Comparison of ENCODE assay signal across 1 cellular context in the genomic region with DNA sequence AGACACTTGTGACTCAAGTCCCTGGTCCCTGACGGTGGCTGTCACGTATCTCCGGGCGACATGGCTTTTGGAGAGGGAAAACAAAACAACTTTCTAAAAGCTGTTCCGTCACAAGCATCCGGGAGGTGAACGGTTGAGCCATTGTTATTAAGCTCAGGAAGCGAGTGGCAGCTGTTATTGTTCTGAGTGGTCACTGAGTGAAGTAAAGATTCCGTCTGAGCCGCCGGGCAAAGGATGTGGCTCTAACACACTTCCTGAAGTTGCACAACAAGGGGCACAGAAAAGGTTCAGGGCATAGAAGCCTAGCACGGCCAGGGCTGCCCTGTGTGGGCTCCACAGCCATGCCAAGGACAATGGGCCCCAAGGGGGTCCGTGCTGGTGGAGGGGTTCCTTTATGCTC.
TF ChIP-seq lines count a peak whose summit lies in the region.

No MANE protein-coding gene starts in this region.

TF ChIP-seq in endothelial cell of umbilical vein, 7 proteins besides CTCF, POLR2A, EP300 and RAD21:
- TF ChIP-seq EZH2 (IDR thresholded peaks at IDR 0.05; ENCODE audit: borderline replicate concordance, low read depth, low read length, severe bottlenecking) (no peak), JUN (IDR thresholded peaks at IDR 0.05; ENCODE audit: borderline replicate concordance, insufficient read depth, insufficient read length, low read depth) (no peak), FOS (IDR thresholded peaks at IDR 0.05; ENCODE audit: borderline replicate concordance, insufficient read depth, low read length) (peak; percentile 7), POLR2AphosphoS5 (IDR thresholded peaks at IDR 0.05; ENCODE audit: insufficient read depth, low read depth, low read length) (peak; percentile 87), MAX (IDR thresholded peaks at IDR 0.05; ENCODE audit: insufficient read depth, insufficient read length) (no peak), MYC (IDR thresholded peaks at IDR 0.05; ENCODE audit: low read depth, low read length) (no peak), GATA2 (IDR thresholded peaks at IDR 0.05; ENCODE audit: insufficient read depth, insufficient read length, low read depth, low read length) (peak; percentile 63)
